In genomic region chr6:44039191-44039719, GRCh38 we compare ENCODE assay signal across 13 cellular contexts.
DNase-seq lines count a peak whose midpoint lies in the region; ATAC-seq and TF ChIP-seq lines count a peak whose summit lies in the region.
"Had no signal": no experiment of that assay in that cellular context is flagged by ENCODE, and none has a peak within 500 bp of the region (broad histone marks: within the 10 kb centered on the region; RNA-seq: fewer than 3 reads in every experiment).

No MANE protein-coding gene starts in this region.

- no peaks in the 10 kb centered on the region for H3K27me3 ChIP-seq in sigmoid colon

- H3K9me3 ChIP-seq in HEK293 (ENCODE audit: control insufficient read depth, insufficient read depth, low read depth, low read length) (no peaks in the 10 kb centered on the region), sigmoid colon (no peaks in the 10 kb centered on the region)

- H3K27ac ChIP-seq in HEK293 (ENCODE audit: extremely low read depth, low read depth, low read length): no peak overlapping the region
- H3K27ac ChIP-seq in sigmoid colon: no peak overlapping the region

- no peaks in the 10 kb centered on the region for H3K9me3 Mint-ChIP-seq in activated naive CD8-positive, alpha-beta T cell treated with anti-CD3 and anti-CD28 coated beads, Interleukin-2, amount 50 U/mL, for 24 hours
- H3K9me3 Mint-ChIP-seq in stimulated activated naive B cell treated with anti-CD40 and anti-IgM and Interleukin-4, amounts not matched to agents 10 μg/mL and 1 μg/mL and 100 μg/mL, for 72 hours: no peaks in the 10 kb centered on the region
- H3K9me3 Mint-ChIP-seq: CD4-positive, alpha-beta T cell had no signal

- TF ChIP-seq CTCF in HEK293 (tag by site-specific recombination; IDR thresholded peaks at IDR 0.05): no peak
- TF ChIP-seq CTCF in sigmoid colon (IDR thresholded peaks at IDR 0.05): no peak

- H3K36me3 Mint-ChIP-seq in activated naive CD8-positive, alpha-beta T cell treated with anti-CD3 and anti-CD28 coated beads, Interleukin-2, amount 50 U/mL, for 24 hours (ENCODE audit: low read depth): no peaks in the 10 kb centered on the region
- no peaks in the 10 kb centered on the region for H3K36me3 Mint-ChIP-seq in stimulated activated naive B cell treated with anti-CD40 and anti-IgM and Interleukin-4, amounts not matched to agents 10 μg/mL and 1 μg/mL and 100 μg/mL, for 72 hours

- peak; percentile 9 for ATAC-seq in activated naive CD8-positive, alpha-beta T cell treated with anti-CD3 and anti-CD28 coated beads, Interleukin-2, amount 50 U/mL, for 24 hours
- no peak for ATAC-seq in stimulated activated naive B cell treated with anti-CD40 and anti-IgM and Interleukin-4, amounts not matched to agents 10 μg/mL and 1 μg/mL and 100 μg/mL, for 72 hours (replicated peaks)
- ATAC-seq in HG03565 (IDR thresholded peaks at IDR 0.05; ENCODE audit: unreplicated experiment): no peak

- H3K36me3 ChIP-seq in HEK293 (ENCODE audit: control insufficient read depth in 2 of 2, insufficient read depth in 1 of 2, low read length in 2 of 2) (no peaks in the 10 kb centered on the region), sigmoid colon (no peaks in the 10 kb centered on the region)

- CTCF ChIA-PET in HEK293 (lab: Yijun Ruan, JAX): interaction anchor here (0.6 to 1.7 kb wide), 4 partner anchors 23 to 214 kb away, joined by 3 to 4 read pairs (median 3); no protein-coding TSS in a partner anchor

- peaks cover 8% of the 10 kb centered on the region for H3K4me1 Mint-ChIP-seq in activated naive CD8-positive, alpha-beta T cell treated with anti-CD3 and anti-CD28 coated beads, Interleukin-2, amount 50 U/mL, for 24 hours
- H3K4me1 Mint-ChIP-seq in stimulated activated naive B cell treated with anti-CD40 and anti-IgM and Interleukin-4, amounts not matched to agents 10 μg/mL and 1 μg/mL and 100 μg/mL, for 72 hours: peaks cover 4 to 11% of the 10 kb centered on the region in 2 donors

- peaks cover 7% of the 10 kb centered on the region; the same call in 1 of the 2 replicates for H3K4me1 ChIP-seq in HEK293 (ENCODE audit: control insufficient read depth, insufficient read depth, low read length)
- peaks cover 0 to 41% (median 34%) of the 10 kb centered on the region in 4 donors for H3K4me1 ChIP-seq in sigmoid colon

- peaks cover 3% of the 10 kb centered on the region for H3K27me3 Mint-ChIP-seq in activated naive CD8-positive, alpha-beta T cell treated with anti-CD3 and anti-CD28 coated beads, Interleukin-2, amount 50 U/mL, for 24 hours
- peaks cover 32 to 44% of the 10 kb centered on the region in 2 donors for H3K27me3 Mint-ChIP-seq in stimulated activated naive B cell treated with anti-CD40 and anti-IgM and Interleukin-4, amounts not matched to agents 10 μg/mL and 1 μg/mL and 100 μg/mL, for 72 hours
- H3K27me3 Mint-ChIP-seq: CD4-positive, alpha-beta T cell had no signal

- no peak for TF ChIP-seq POLR2A in sigmoid colon (IDR thresholded peaks at IDR 0.05)

- H3K27ac Mint-ChIP-seq in activated naive CD8-positive, alpha-beta T cell treated with anti-CD3 and anti-CD28 coated beads, Interleukin-2, amount 50 U/mL, for 24 hours: no peak overlapping the region
- no peak overlapping the region for H3K27ac Mint-ChIP-seq in stimulated activated naive B cell treated with anti-CD40 and anti-IgM and Interleukin-4, amounts not matched to agents 10 μg/mL and 1 μg/mL and 100 μg/mL, for 72 hours
- H3K27ac Mint-ChIP-seq: CD4-positive, alpha-beta T cell had no signal

- intact Hi-C loops in sigmoid colon (cut with DNase I): no loop called here

- POLR2A ChIA-PET in HEK293 (lab: Yijun Ruan, JAX): no interaction called here

- no peak overlapping the region for H3K4me3 Mint-ChIP-seq in activated naive CD8-positive, alpha-beta T cell treated with anti-CD3 and anti-CD28 coated beads, Interleukin-2, amount 50 U/mL, for 24 hours
- H3K4me3 Mint-ChIP-seq in stimulated activated naive B cell treated with anti-CD40 and anti-IgM and Interleukin-4, amounts not matched to agents 10 μg/mL and 1 μg/mL and 100 μg/mL, for 72 hours: no peak overlapping the region
- H3K4me3 Mint-ChIP-seq: CD4-positive, alpha-beta T cell had no signal

- TF ChIP-seq EP300 in sigmoid colon (IDR thresholded peaks at IDR 0.05): no peak

- no peak overlapping the region for H3K4me3 ChIP-seq in HEK293 (ENCODE audit: low read depth, low read length)
- H3K4me3 ChIP-seq in sigmoid colon: no peak overlapping the region

- DNase-seq in activated naive CD8-positive, alpha-beta T cell treated with anti-CD3 and anti-CD28 coated beads, Interleukin-2, amount 50 U/mL, for 24 hours: no peak
- DNase-seq in islet precursor cell (peak; percentile 58), sigmoid colon (peak; percentile 51), COR-L47 (lab: John Stamatoyannopoulos, UW) (no peak)
- DNase-seq in stimulated activated naive B cell treated with anti-CD40 and anti-IgM and Interleukin-4, amounts not matched to agents 10 μg/mL and 1 μg/mL and 100 μg/mL, for 72 hours: no peak
- DNase-seq: activated CD4-positive, alpha-beta T cell treated with anti-CD3 and anti-CD28 coated beads for 1 hour; activated naive CD4-positive, alpha-beta T cell treated with anti-CD3 and anti-CD28 coated beads, Interleukin-2, amount 50 U/mL, for 16 hours; activated T-cell treated with anti-CD3 and anti-CD28 coated beads, Interleukin-2, amount 50 U/mL, for 48 hours; Karpas-422; NCI-H187 had no signal

- WGBS in sigmoid colon, 2 donors: 89 to 91% methylated on average over 6 of the region's 6 CpGs

TF ChIP-seq in HEK293, 187 proteins besides CTCF, POLR2A, EP300 and RAD21:
- TF ChIP-seq REST (tag by site-specific recombination; IDR thresholded peaks at IDR 0.05) (peak; percentile 73; the same call in 1 of the 2 replicates), ZSCAN5A (tag by site-specific recombination; IDR thresholded peaks at IDR 0.05) (no peak)

Comparison
In these comparisons a context has a peak if more than half of its experiments do, and no peak if none do; other contexts are left out.
1. DNase-seq: peak in islet precursor cell (single experiment) and sigmoid colon (single experiment); none in activated naive CD8-positive, alpha-beta T cell treated with anti-CD3 and anti-CD28 coated beads, Interleukin-2, amount 50 U/mL, for 24 hours (single experiment), COR-L47 (single experiment) and stimulated activated naive B cell treated with anti-CD40 and anti-IgM and Interleukin-4, amounts not matched to agents 10 μg/mL and 1 μg/mL and 100 μg/mL, for 72 hours (single experiment).